Comparison of ENCODE assay signal across 11 cellular contexts in the genomic region with DNA sequence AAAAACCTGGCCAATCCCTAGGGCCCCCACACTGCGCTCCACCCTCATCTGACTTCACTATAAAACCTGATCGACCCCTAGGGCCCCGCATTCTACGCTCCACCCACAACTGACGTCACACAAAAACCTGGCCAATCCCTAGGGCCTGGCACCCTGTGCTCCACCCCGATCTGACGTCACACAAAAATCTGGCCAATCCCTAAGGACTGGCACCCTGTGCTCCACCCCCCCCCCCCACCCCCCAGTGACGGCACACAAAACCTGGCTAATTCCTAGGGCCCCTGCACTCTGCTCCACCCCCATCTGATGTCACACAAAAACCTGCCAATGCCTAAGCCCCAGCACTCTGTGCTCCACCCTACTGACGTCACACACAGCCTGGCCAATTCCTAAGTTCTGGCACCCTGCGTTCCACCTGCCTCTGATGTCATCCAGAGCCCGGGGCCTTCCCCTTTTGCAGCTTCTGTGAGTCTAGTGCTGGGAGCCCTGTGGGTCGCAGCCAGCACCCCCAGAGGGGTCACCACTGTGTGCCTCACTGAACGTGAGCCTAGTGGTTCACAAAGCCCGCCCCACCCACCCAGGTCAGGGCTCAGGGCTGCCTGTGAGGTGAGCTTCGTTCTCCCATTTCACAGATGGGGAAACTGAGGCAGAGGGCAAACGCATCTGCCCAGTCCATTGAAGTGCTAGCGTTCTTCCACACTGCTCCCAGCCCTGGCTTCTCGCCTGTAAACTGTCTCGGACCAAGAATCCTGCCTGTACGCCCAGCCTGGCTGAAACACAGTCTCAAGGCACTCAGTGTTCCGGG.
DNase-seq lines count a peak whose midpoint lies in the region; ATAC-seq, FAIRE-seq and TF ChIP-seq lines count a peak whose summit lies in the region.
"Had no signal": no experiment of that assay in that cellular context is flagged by ENCODE, and none has a peak within 500 bp of the region (broad histone marks: within the 10 kb centered on the region; RNA-seq: fewer than 3 reads in every experiment).

No MANE protein-coding gene starts in this region.

- no peaks in the 10 kb centered on the region for H3K36me3 ChIP-seq in tibial artery

- no peaks in the 10 kb centered on the region for H3K4me1 ChIP-seq in tibial artery

- intact Hi-C loops in tibial artery (cut with DNase I; ENCODE audit: low total_unique reads) = loop anchor here (5.0 kb wide), 1 partner anchor 331 kb away; a partner anchor contains a TSS

- peaks cover 0 to 70% of the 10 kb centered on the region in 2 donors for H3K27me3 ChIP-seq in tibial artery

- no peak for TF ChIP-seq POLR2A in erythroblast (IDR thresholded peaks at IDR 0.05; ENCODE audit: low read length)

- ATAC-seq in HG02623 (IDR thresholded peaks at IDR 0.05; ENCODE audit: unreplicated experiment) = no peak

- H3K9me3 ChIP-seq in tibial artery = no peaks in the 10 kb centered on the region

- no peak overlapping the region for H3K4me3 ChIP-seq in tibial artery
- H3K4me3 ChIP-seq: skin epidermis had no signal

- peak; percentile 42 for DNase-seq in COLO668 (lab: John Stamatoyannopoulos, UW; ENCODE audit: unreplicated experiment)
- peak; percentile 43 for DNase-seq in ELR (ENCODE audit: low read depth)
- peak; percentile 24 for DNase-seq in NOMO-1 treated with dmso at 0.1 percent for 144 hours (lab: John Stamatoyannopoulos, UW; ENCODE audit: unreplicated experiment)
- DNase-seq in erythroblast (lab: John Stamatoyannopoulos, UW) = peak; percentile 55 to 63
- DNase-seq in D721Med (ENCODE audit: insufficient read length, low spot score) = no peak
- DNase-seq in activated effector memory CD4-positive, alpha-beta T cell treated with Interleukin-2 at 50 U/mL for 16 hours = no peak
- no peak for DNase-seq in tibial artery
- DNase-seq: NCI-H2081 treated with DMSO at 0.1 percent for 48 hours had no signal

- no peak for TF ChIP-seq CTCF in D721Med (IDR thresholded peaks at IDR 0.05; ENCODE audit: insufficient read depth, missing control alignments)
- no peak for TF ChIP-seq CTCF in tibial artery (IDR thresholded peaks at IDR 0.05)

- no peak for FAIRE-seq in D721Med (lab: Jason Lieb, UNC)
- FAIRE-seq: colon had no signal

- no peak overlapping the region for H3K27ac ChIP-seq in tibial artery

Comparison
In these comparisons a context has a peak if more than half of its experiments do, and no peak if none do; other contexts are left out.
1. DNase-seq: peak in COLO668 (single experiment), ELR (single experiment), NOMO-1 treated with dmso at 0.1 percent for 144 hours (single experiment) and erythroblast (2 of 2); none in D721Med (single experiment), activated effector memory CD4-positive, alpha-beta T cell treated with Interleukin-2 at 50 U/mL for 16 hours (single experiment) and tibial artery (0 of 2).